1 cellular context compared by ENCODE assay signal in genomic region chr6:32979720-32980487, GRCh38.
TF ChIP-seq lines count a peak whose summit lies in the region.

No MANE protein-coding gene starts in this region.

TF ChIP-seq in K562, 482 proteins besides CTCF, POLR2A, EP300 and RAD21 (continued from another document):
- TF ChIP-seq ATF4 (CRISPR knock-in tag; IDR thresholded peaks at IDR 0.05), result no peak
- TF ChIP-seq USF1 (CRISPR knock-in tag; IDR thresholded peaks at IDR 0.05), result no peak
- TF ChIP-seq ZNF23 (CRISPR knock-in tag; IDR thresholded peaks at IDR 0.05), result no peak
- TF ChIP-seq PHTF2 (CRISPR knock-in tag; IDR thresholded peaks at IDR 0.05), result no peak
- no peak for TF ChIP-seq NCOA1 (IDR thresholded peaks at IDR 0.05; ENCODE audit: low read depth)
- TF ChIP-seq NR3C1 (CRISPR knock-in tag; IDR thresholded peaks at IDR 0.05), result no peak
